ENCODE assay signal across 3 cellular contexts in the genomic region with DNA sequence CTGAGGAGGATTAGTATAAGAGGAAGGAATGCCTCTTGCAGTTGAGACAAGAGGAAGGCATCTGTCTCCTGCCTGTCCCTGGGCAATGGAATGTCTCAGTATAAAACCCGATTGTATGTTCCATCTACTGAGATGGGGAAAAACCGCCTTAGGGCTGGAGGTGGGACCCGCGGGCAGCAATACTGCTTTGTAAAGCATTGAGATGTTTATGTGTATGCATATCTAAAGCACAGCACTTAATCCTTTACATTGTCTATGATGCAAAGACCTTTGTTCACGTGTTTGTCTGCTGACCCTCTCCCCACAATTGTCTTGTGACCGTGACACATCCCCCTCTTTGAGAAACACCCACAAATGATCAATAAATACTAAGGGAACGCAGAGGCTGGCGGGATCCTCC. TPM values are rescaled to one million over a fixed set of nuclear protein-coding genes. Genes with fewer than 3 reads are reported as not detected.
"Had no signal": no experiment of that assay in that cellular context is flagged by ENCODE, and none has a peak within 500 bp of the region (broad histone marks: within the 10 kb centered on the region; RNA-seq: fewer than 3 reads in every experiment).

No MANE protein-coding gene starts in this region.

RNA-seq across cellular contexts. Expression of gene ANKRD65, which starts 10.8 kb away (rescaled TPM):
- total RNA-seq: glomerular endothelial cell; naive thymus-derived CD8-positive, alpha-beta T cell had no signal
- polyA plus RNA-seq: immature natural killer cell; naive thymus-derived CD8-positive, alpha-beta T cell had no signal

RNA-seq across cellular contexts. Expression of gene VWA1, which starts 25.3 kb away (rescaled TPM):
- total RNA-seq: naive thymus-derived CD8-positive, alpha-beta T cell had no signal
- polyA plus RNA-seq: immature natural killer cell; naive thymus-derived CD8-positive, alpha-beta T cell had no signal
